ENCODE assay signal across 8 cellular contexts in the genomic region with DNA sequence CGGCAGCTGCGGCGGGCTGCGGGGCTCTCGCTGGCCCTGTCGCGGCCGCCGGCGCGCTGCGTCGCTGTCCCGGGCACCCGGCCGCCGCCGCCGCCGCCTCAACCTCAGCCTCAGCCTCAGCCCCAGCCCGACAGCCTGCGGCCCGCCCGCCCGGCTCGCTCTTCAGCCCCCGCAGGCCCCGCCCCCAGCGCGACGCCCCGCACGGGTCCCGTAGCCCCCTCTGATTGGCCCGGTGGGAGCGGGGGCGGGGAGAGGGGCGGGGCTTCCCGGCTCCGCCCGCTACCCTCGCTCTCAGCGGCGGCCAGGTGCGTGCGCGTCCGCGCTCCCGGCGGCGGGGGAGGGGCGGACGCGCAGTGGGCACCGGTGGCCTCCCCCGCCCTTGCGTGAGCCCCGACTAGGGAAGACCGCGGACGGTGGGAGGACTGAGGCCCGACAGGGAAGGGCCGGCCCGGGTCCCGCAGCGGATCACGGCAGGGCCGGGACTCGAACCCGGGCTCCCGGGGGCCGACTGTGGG. TPM values are rescaled to one million over a fixed set of nuclear protein-coding genes. Genes with fewer than 3 reads are reported as not detected.
DNase-seq lines count a peak whose midpoint lies in the region; ATAC-seq and TF ChIP-seq lines count a peak whose summit lies in the region.

A gene with protein sequence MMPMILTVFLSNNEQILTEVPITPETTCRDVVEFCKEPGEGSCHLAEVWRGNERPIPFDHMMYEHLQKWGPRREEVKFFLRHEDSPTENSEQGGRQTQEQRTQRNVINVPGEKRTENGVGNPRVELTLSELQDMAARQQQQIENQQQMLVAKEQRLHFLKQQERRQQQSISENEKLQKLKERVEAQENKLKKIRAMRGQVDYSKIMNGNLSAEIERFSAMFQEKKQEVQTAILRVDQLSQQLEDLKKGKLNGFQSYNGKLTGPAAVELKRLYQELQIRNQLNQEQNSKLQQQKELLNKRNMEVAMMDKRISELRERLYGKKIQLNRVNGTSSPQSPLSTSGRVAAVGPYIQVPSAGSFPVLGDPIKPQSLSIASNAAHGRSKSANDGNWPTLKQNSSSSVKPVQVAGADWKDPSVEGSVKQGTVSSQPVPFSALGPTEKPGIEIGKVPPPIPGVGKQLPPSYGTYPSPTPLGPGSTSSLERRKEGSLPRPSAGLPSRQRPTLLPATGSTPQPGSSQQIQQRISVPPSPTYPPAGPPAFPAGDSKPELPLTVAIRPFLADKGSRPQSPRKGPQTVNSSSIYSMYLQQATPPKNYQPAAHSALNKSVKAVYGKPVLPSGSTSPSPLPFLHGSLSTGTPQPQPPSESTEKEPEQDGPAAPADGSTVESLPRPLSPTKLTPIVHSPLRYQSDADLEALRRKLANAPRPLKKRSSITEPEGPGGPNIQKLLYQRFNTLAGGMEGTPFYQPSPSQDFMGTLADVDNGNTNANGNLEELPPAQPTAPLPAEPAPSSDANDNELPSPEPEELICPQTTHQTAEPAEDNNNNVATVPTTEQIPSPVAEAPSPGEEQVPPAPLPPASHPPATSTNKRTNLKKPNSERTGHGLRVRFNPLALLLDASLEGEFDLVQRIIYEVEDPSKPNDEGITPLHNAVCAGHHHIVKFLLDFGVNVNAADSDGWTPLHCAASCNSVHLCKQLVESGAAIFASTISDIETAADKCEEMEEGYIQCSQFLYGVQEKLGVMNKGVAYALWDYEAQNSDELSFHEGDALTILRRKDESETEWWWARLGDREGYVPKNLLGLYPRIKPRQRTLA (minus strand): TSS at position 137 of the 515 bp plus-strand sequence. CDS start 268 bp downstream, outside the sequence.

- H3K79me2 ChIP-seq in DND-41 (ENCODE audit: insufficient read depth, low read length): no peaks in the 10 kb centered on the region
- H3K79me2 ChIP-seq in KMS-11 (ENCODE audit: insufficient read depth, low read depth): no peaks in the 10 kb centered on the region

- H3K4me2 ChIP-seq in DND-41 (ENCODE audit: insufficient read depth, low read length) (peak within 1 kb of the TSS; percentile 62), KMS-11 (peak within 1 kb of the TSS; percentile 59)

- no peaks in the 10 kb centered on the region for H3K9me3 ChIP-seq in DND-41 (ENCODE audit: insufficient read depth, low read length, severe bottlenecking)

- no peaks in the 10 kb centered on the region for H3K9me3 Mint-ChIP-seq in neural crest cell
- no peaks in the 10 kb centered on the region for H3K9me3 Mint-ChIP-seq in stimulated activated naive CD8-positive, alpha-beta T cell treated with anti-CD3 and anti-CD28 coated beads, Interleukin-15, amount 100 ng/mL, for 72 hours

- H3K27me3 ChIP-seq in DND-41 (ENCODE audit: insufficient read depth, low read length, poor library complexity) (peaks cover 18% of the 10 kb centered on the region), KMS-11 (ENCODE audit: insufficient read depth, low read depth) (no peaks in the 10 kb centered on the region; the same call in 1 of the 2 replicates)

- H3K27me3 Mint-ChIP-seq in neural crest cell (ENCODE audit: low read depth): peaks cover 66% of the 10 kb centered on the region
- peaks cover 9% of the 10 kb centered on the region for H3K27me3 Mint-ChIP-seq in stimulated activated naive CD8-positive, alpha-beta T cell treated with anti-CD3 and anti-CD28 coated beads, Interleukin-15, amount 100 ng/mL, for 72 hours

- H3K36me3 ChIP-seq in DND-41 (ENCODE audit: insufficient read depth, low read length): no peaks in the 10 kb centered on the region
- H3K36me3 ChIP-seq in KMS-11 (ENCODE audit: insufficient read depth): no peaks in the 10 kb centered on the region

- H2AFZ ChIP-seq in DND-41 (ENCODE audit: low read depth, low read length) (no peak within 1 kb of the TSS), KMS-11 (ENCODE audit: low read depth) (peak within 1 kb of the TSS; percentile 44)

- POLR2A ChIA-PET in RWPE1 (lab: Yijun Ruan, JAX; ENCODE audit: low non-redundant PET): no interaction called here

- no peaks in the 10 kb centered on the region for H3K36me3 Mint-ChIP-seq in neural crest cell (ENCODE audit: low read depth)

- H3K4me3 ChIP-seq in DND-41 (ENCODE audit: low read depth in 1 of 2, low read length in 2 of 2) (peak within 1 kb of the TSS in 1 of 2 experiments; percentile 47; a peak in 2 of 4 replicates), KMS-11 (IDR thresholded peaks at IDR 0.05; ENCODE audit: insufficient read depth, low read depth, low read length) (no peak within 1 kb of the TSS), fibroblast of villous mesenchyme (ENCODE audit: low read depth, low read length) (peak within 1 kb of the TSS; percentile 63)

- no peak within 1 kb of the TSS for H3K27ac ChIP-seq in DND-41 (ENCODE audit: low read length)
- H3K27ac ChIP-seq in KMS-11: no peak within 1 kb of the TSS
- H3K27ac ChIP-seq in RWPE1: peak within 1 kb of the TSS; percentile 88

- no peak within 1 kb of the TSS for H3K27ac Mint-ChIP-seq in neural crest cell (ENCODE audit: unreplicated experiment)
- peak within 1 kb of the TSS; percentile 40 to 42 for H3K27ac Mint-ChIP-seq in stimulated activated naive CD8-positive, alpha-beta T cell treated with anti-CD3 and anti-CD28 coated beads, Interleukin-15, amount 100 ng/mL, for 72 hours

- H4K20me1 ChIP-seq in DND-41 (ENCODE audit: insufficient read depth, low read length) (peaks cover 3% of the 10 kb centered on the region; the same call in 1 of the 2 replicates), KMS-11 (ENCODE audit: insufficient read depth) (no peaks in the 10 kb centered on the region)

- ATAC-seq in DND-41 (ENCODE audit: insufficient read depth, low read depth): peak; percentile 98
- ATAC-seq in GM21737 (IDR thresholded peaks at IDR 0.05; ENCODE audit: unreplicated experiment): peak; percentile 75
- peak; percentile 95 for ATAC-seq in stimulated activated naive CD8-positive, alpha-beta T cell treated with anti-CD3 and anti-CD28 coated beads, Interleukin-15, amount 100 ng/mL, for 72 hours

- peaks cover 5% of the 10 kb centered on the region for H3K4me1 ChIP-seq in DND-41 (ENCODE audit: insufficient read depth, low read length)
- no peaks in the 10 kb centered on the region for H3K4me1 ChIP-seq in KMS-11 (ENCODE audit: low read depth, poor library complexity, severe bottlenecking)

- CTCF ChIA-PET in RWPE1 (lab: Yijun Ruan, JAX): no interaction called here

- TF ChIP-seq CTCF in DND-41 (IDR thresholded peaks at IDR 0.05; ENCODE audit: borderline replicate concordance, extremely low read depth, low read length, poor library complexity, severe bottlenecking): no peak
- TF ChIP-seq CTCF in KMS-11 (conservative IDR thresholded peaks at IDR 0.05; ENCODE audit: low read depth, low read length): no peak
- TF ChIP-seq CTCF in RWPE1 (conservative IDR thresholded peaks at IDR 0.05; ENCODE audit: low read depth): no peak
- no peak for TF ChIP-seq CTCF in fibroblast of villous mesenchyme (IDR thresholded peaks at IDR 0.05; ENCODE audit: insufficient read depth, low read depth, low read length)
- no peak for TF ChIP-seq CTCF in neural crest cell (conservative IDR thresholded peaks at IDR 0.05)

- peaks cover 14% of the 10 kb centered on the region for H3K4me1 Mint-ChIP-seq in neural crest cell
- H3K4me1 Mint-ChIP-seq in stimulated activated naive CD8-positive, alpha-beta T cell treated with anti-CD3 and anti-CD28 coated beads, Interleukin-15, amount 100 ng/mL, for 72 hours: peaks cover 20% of the 10 kb centered on the region

- H3K4me3 Mint-ChIP-seq in neural crest cell: peak within 1 kb of the TSS; percentile 92
- H3K4me3 Mint-ChIP-seq in stimulated activated naive CD8-positive, alpha-beta T cell treated with anti-CD3 and anti-CD28 coated beads, Interleukin-15, amount 100 ng/mL, for 72 hours: peak within 1 kb of the TSS; percentile 81 to 88

- DNase-seq in DND-41 (peak; percentile 82), RWPE1 (ENCODE audit: low spot score) (peak; percentile 97), activated gamma-delta T cell (lab: John Stamatoyannopoulos, UW) (peak; percentile 91), fibroblast of villous mesenchyme (ENCODE audit: low read depth) (peak; percentile 79), neural crest cell (ENCODE audit: low read depth, low spot score) (peak; percentile 87)
- peak; percentile 91 to 92 for DNase-seq in stimulated activated naive CD8-positive, alpha-beta T cell treated with anti-CD3 and anti-CD28 coated beads, Interleukin-15, amount 100 ng/mL, for 72 hours

- H3K9ac ChIP-seq in DND-41 (ENCODE audit: low read depth, low read length) (no peak within 1 kb of the TSS), KMS-11 (peak within 1 kb of the TSS; percentile 49; the same call in 1 of the 2 replicates)

RNA-seq across cellular contexts. Expression of the gene that starts here (rescaled TPM):
- total RNA-seq in fibroblast of villous mesenchyme (3.5 and 7.3 TPM in 2 replicates), neural crest cell (3.9 and 6.8 TPM in 2 replicates)
